Comparison of ENCODE assay signal across 19 cellular contexts in genomic region chr1:171258943-171259342, GRCh38. TPM values are rescaled to one million over a fixed set of nuclear protein-coding genes. Genes with fewer than 3 reads are reported as not detected.
"Had no signal": no experiment of that assay in that cellular context is flagged by ENCODE, and none has a peak within 500 bp of the region (broad histone marks: within the 10 kb centered on the region; RNA-seq: fewer than 3 reads in every experiment).

No MANE protein-coding gene starts in this region.

- H3K27me3 ChIP-seq: right atrium auricular region had no signal

- H3K27ac ChIP-seq: epithelial cell of prostate, gastroesophageal sphincter, right atrium auricular region had no signal

- H3K36me3 ChIP-seq: gastroesophageal sphincter, right atrium auricular region had no signal

- H3K4me1 Mint-ChIP-seq: activated CD4-positive, alpha-beta memory T cell treated with anti-CD3 and anti-CD28 coated beads, Interleukin-2, amount 10 ng/mL, durations not matched to agents 7 days and 5 days; natural killer cell had no signal

- FAIRE-seq: small intestine had no signal

- H3K4me3 ChIP-seq: gastroesophageal sphincter, right atrium auricular region had no signal

- H3K9me3 Mint-ChIP-seq: activated CD4-positive, alpha-beta memory T cell treated with anti-CD3 and anti-CD28 coated beads, Interleukin-2, amount 10 ng/mL, durations not matched to agents 7 days and 5 days; activated T-cell treated with anti-CD3 and anti-CD28 coated beads, Interleukin-2, amount 50 U/mL, for 24 hours; dendritic cell treated with granulocyte-macrophage colony-stimulating factor and Interleukin-4, amounts not matched to agents 40 ng/mL and 50 ng/mL, for 4 days; effector memory CD8-positive, alpha-beta T cell; natural killer cell had no signal

- ATAC-seq: effector memory CD8-positive, alpha-beta T cell; natural killer cell; stimulated activated naive CD8-positive, alpha-beta T cell treated with anti-CD3 and anti-CD28 coated beads, Interleukin-15, Interleukin-2, amounts not matched to agents 100 U/mL and 50 U/mL, for 24 hours had no signal

- H3K4me3 Mint-ChIP-seq: activated CD4-positive, alpha-beta memory T cell treated with anti-CD3 and anti-CD28 coated beads, Interleukin-2, amount 10 ng/mL, durations not matched to agents 7 days and 5 days; activated T-cell treated with anti-CD3 and anti-CD28 coated beads, Interleukin-2, amount 50 U/mL, for 24 hours; dendritic cell treated with granulocyte-macrophage colony-stimulating factor and Interleukin-4, amounts not matched to agents 40 ng/mL and 50 ng/mL, for 4 days; effector memory CD8-positive, alpha-beta T cell; natural killer cell had no signal

- H3K9me3 ChIP-seq: gastroesophageal sphincter, right atrium auricular region had no signal

- DNase-seq: activated CD4-positive, alpha-beta memory T cell treated with anti-CD3 and anti-CD28 coated beads, Interleukin-2, amount 10 ng/mL, durations not matched to agents 7 days and 5 days; activated CD4-positive, alpha-beta T cell treated with anti-CD3 and anti-CD28 coated beads for 4 hours; activated naive CD4-positive, alpha-beta T cell treated with anti-CD3 and anti-CD28 coated beads, Interleukin-2, amount 50 U/mL, for 16 hours; activated T-cell treated with anti-CD3 and anti-CD28 coated beads, Interleukin-2, amount 50 U/mL, for 24 hours; amygdala; effector memory CD8-positive, alpha-beta T cell; mesendoderm; natural killer cell; nucleus accumbens; posterior cingulate gyrus; small intestine; stimulated activated CD4-positive, alpha-beta T cell treated with anti-CD3 and anti-CD28 coated beads, Interleukin-4, amount 100 ng/mL, for 4 hours; stimulated activated CD8-positive, alpha-beta memory T cell treated with anti-CD3 and anti-CD28 coated beads, Interleukin-4, amount 100 ng/mL, for 48 hours; stimulated activated naive CD8-positive, alpha-beta T cell treated with anti-CD3 and anti-CD28 coated beads, Interleukin-15, Interleukin-2, amounts not matched to agents 100 U/mL and 50 U/mL, for 24 hours; T-helper 2 cell had no signal

- H3K27ac Mint-ChIP-seq: activated CD4-positive, alpha-beta memory T cell treated with anti-CD3 and anti-CD28 coated beads, Interleukin-2, amount 10 ng/mL, durations not matched to agents 7 days and 5 days; activated T-cell treated with anti-CD3 and anti-CD28 coated beads, Interleukin-2, amount 50 U/mL, for 24 hours; dendritic cell treated with granulocyte-macrophage colony-stimulating factor and Interleukin-4, amounts not matched to agents 40 ng/mL and 50 ng/mL, for 4 days; effector memory CD8-positive, alpha-beta T cell; natural killer cell had no signal

- H3K36me3 Mint-ChIP-seq: natural killer cell had no signal

RNA-seq across cellular contexts. Expression of gene FMO1, which starts 10.6 kb away (rescaled TPM):
- total RNA-seq: activated CD4-positive, alpha-beta memory T cell treated with anti-CD3 and anti-CD28 coated beads, Interleukin-2, amount 10 ng/mL, durations not matched to agents 7 days and 5 days; natural killer cell had no signal
